8 cellular contexts compared by ENCODE assay signal in genomic region chr7:150404785-150405583, GRCh38. TPM values are rescaled to one million over a fixed set of nuclear protein-coding genes. Genes with fewer than 3 reads are reported as not detected.
A peak's percentile ranks its signal among the peaks of the same experiment; 100 is the strongest.
DNase-seq lines count a peak whose midpoint lies in the region; ATAC-seq and TF ChIP-seq lines count a peak whose summit lies in the region.

No MANE protein-coding gene starts in this region.

- ATAC-seq in GM18517 (IDR thresholded peaks at IDR 0.05; ENCODE audit: unreplicated experiment) (peak; percentile 36), HG03039 (IDR thresholded peaks at IDR 0.05; ENCODE audit: unreplicated experiment) (peak; percentile 48)

- H3K27ac ChIP-seq in layer of hippocampus (ENCODE audit: low read depth, low read length): peak overlapping the region; percentile 92

- H3K27me3 Mint-ChIP-seq in chondrocyte (ENCODE audit: low read depth): no peaks in the 10 kb centered on the region

- DNase-seq in ACHN: peak; percentile 91
- DNase-seq in NCI-H2196 (lab: John Stamatoyannopoulos, UW; ENCODE audit: unreplicated experiment): peak; percentile 86
- peak; percentile 42 to 68 for DNase-seq in activated CD4-positive, alpha-beta T cell treated with anti-CD3 and anti-CD28 coated beads for 24 hours (ENCODE audit: low read depth in 2 of 2)
- DNase-seq in chondrocyte (ENCODE audit: low spot score): peak; percentile 96
- peak; percentile 50 to 66 for DNase-seq in stimulated activated CD4-positive, alpha-beta T cell treated with anti-CD3 and anti-CD28 coated beads, Interleukin-15, amount 100 ng/mL, for 48 hours (ENCODE audit: low read depth in 2 of 2)

- H3K27me3 ChIP-seq in layer of hippocampus (ENCODE audit: control insufficient read depth, insufficient read depth, low read length): no peaks in the 10 kb centered on the region

- peaks cover 3% of the 10 kb centered on the region for H3K36me3 Mint-ChIP-seq in chondrocyte (ENCODE audit: low read depth)

- TF ChIP-seq CTCF in chondrocyte (IDR thresholded peaks at IDR 0.05): peak; percentile 67

- in situ Hi-C loops in ACHN (cut with HindIII; ENCODE audit: low pct_ligation_motif_present, low pct_unique_long_range_greater_than_20kb, low sequenced_read_pairs): no loop called here

- H3K4me1 Mint-ChIP-seq in chondrocyte (ENCODE audit: low read depth): peaks cover 35% of the 10 kb centered on the region

- H3K9me3 Mint-ChIP-seq in chondrocyte (ENCODE audit: low read depth): no peaks in the 10 kb centered on the region

- H3K27ac Mint-ChIP-seq in chondrocyte (ENCODE audit: unreplicated experiment): peak overlapping the region; percentile 81

- H3K4me3 Mint-ChIP-seq in chondrocyte (ENCODE audit: unreplicated experiment): peak overlapping the region; percentile 82

RNA-seq across cellular contexts. Expression of gene ZNF775, which starts 25.9 kb away (rescaled TPM):
- 4.3 to 6.5 TPM (median 6.0 TPM) in 3 replicates for total RNA-seq in chondrocyte

RNA-seq across cellular contexts. Expression of gene REPIN1, which starts 36.4 kb away (rescaled TPM):
- 59.5 to 65.8 TPM (median 63.4 TPM) in 3 replicates for total RNA-seq in chondrocyte

RNA-seq across cellular contexts. Expression of gene GIMAP8, which starts 45.4 kb away (rescaled TPM):
- total RNA-seq in chondrocyte: not detected in 3 replicates

Comparison
In these comparisons a context has a peak if more than half of its experiments do, and no peak if none do; other contexts are left out.
1. Peak in every context shown above with its lines: DNase-seq, ATAC-seq and H3K27ac ChIP-seq.